In genomic region chr17:7215136-7215638, GRCh38 we compare ENCODE assay signal across 1 cellular context.
TF ChIP-seq lines count a peak whose summit lies in the region.

No MANE protein-coding gene starts in this region.

TF ChIP-seq in SK-N-SH, 30 proteins besides CTCF, POLR2A, EP300 and RAD21 (continued from another document):
- no peak for TF ChIP-seq ZBTB33 (IDR thresholded peaks at IDR 0.05; ENCODE audit: borderline replicate concordance, low read depth)
